Comparison of ENCODE assay signal across 8 cellular contexts in genomic region chr10:91219371-91220193, GRCh38. TPM values are rescaled to one million over a fixed set of nuclear protein-coding genes. Genes with fewer than 3 reads are reported as not detected.
A peak's percentile ranks its signal among the peaks of the same experiment; 100 is the strongest.
DNase-seq lines count a peak whose midpoint lies in the region; ATAC-seq and TF ChIP-seq lines count a peak whose summit lies in the region.

No MANE protein-coding gene starts in this region.

- H3K9ac ChIP-seq in stomach smooth muscle (ENCODE audit: low read length in 2 of 2): no peak overlapping the region

- H3K36me3 Mint-ChIP-seq in activated T-helper 2 cell treated with anti-CD3 and anti-CD28 coated beads, Interferon-gamma antibody, Interleukin-2, Interleukin-4, amounts not matched to agents 10 μg/mL and 5 μg/mL and 100 μg/mL, durations not matched to agents 14 hours and 24 hours and 36 hours (ENCODE audit: low read depth): peaks cover 26% of the 10 kb centered on the region

- no peak overlapping the region for H3K27ac Mint-ChIP-seq in activated T-helper 2 cell treated with anti-CD3 and anti-CD28 coated beads, Interferon-gamma antibody, Interleukin-2, Interleukin-4, amounts not matched to agents 10 μg/mL and 5 μg/mL and 100 μg/mL, durations not matched to agents 14 hours and 24 hours and 36 hours

- DNase-seq in DMS79 treated with DMSO at 0.1 percent for 48 hours (lab: John Stamatoyannopoulos, UW) (peak; percentile 15), DMS79 (lab: John Stamatoyannopoulos, UW) (no peak), iris pigment epithelial cell (ENCODE audit: low read depth) (peak; percentile 32), GM19238 (ENCODE audit: insufficient read length, low spot score) (no peak)
- no peak for DNase-seq in activated T-helper 2 cell treated with anti-CD3 and anti-CD28 coated beads, Interferon-gamma antibody, Interleukin-2, Interleukin-4, amounts not matched to agents 10 μg/mL and 5 μg/mL and 100 μg/mL, durations not matched to agents 14 hours and 24 hours and 36 hours (ENCODE audit: low spot score)

- H3K4me1 Mint-ChIP-seq in activated T-helper 2 cell treated with anti-CD3 and anti-CD28 coated beads, Interferon-gamma antibody, Interleukin-2, Interleukin-4, amounts not matched to agents 10 μg/mL and 5 μg/mL and 100 μg/mL, durations not matched to agents 14 hours and 24 hours and 36 hours (ENCODE audit: low read depth): peaks cover 36% of the 10 kb centered on the region

- no peaks in the 10 kb centered on the region for H3K27me3 ChIP-seq in stomach smooth muscle (ENCODE audit: control insufficient read depth in 1 of 2, insufficient read depth in 2 of 2, low read length in 2 of 2)

- intact Hi-C loops in activated T-helper 2 cell treated with anti-CD3 and anti-CD28 coated beads, Interferon-gamma antibody, Interleukin-2, Interleukin-4, amounts not matched to agents 10 μg/mL and 5 μg/mL and 100 μg/mL, durations not matched to agents 14 hours and 24 hours and 36 hours (cut with micrococcal nuclease): loop anchor here (1.0 to 10.0 kb wide), 3 partner anchors 18 to 685 kb away; partner anchors contain the start of gene FGFBP3

- no peaks in the 10 kb centered on the region for H3K9me3 Mint-ChIP-seq in activated T-helper 2 cell treated with anti-CD3 and anti-CD28 coated beads, Interferon-gamma antibody, Interleukin-2, Interleukin-4, amounts not matched to agents 10 μg/mL and 5 μg/mL and 100 μg/mL, durations not matched to agents 14 hours and 24 hours and 36 hours

- H3K36me3 ChIP-seq in stomach smooth muscle (ENCODE audit: control insufficient read depth in 2 of 2, insufficient read depth in 2 of 2, low read length in 2 of 2): no peaks in the 10 kb centered on the region

- peaks cover 13% of the 10 kb centered on the region for H3K4me1 ChIP-seq in stomach smooth muscle (ENCODE audit: control insufficient read depth, insufficient read depth, low read length)

- ATAC-seq in GM18867 (IDR thresholded peaks at IDR 0.05; ENCODE audit: unreplicated experiment) (no peak), GM18505 (IDR thresholded peaks at IDR 0.05; ENCODE audit: unreplicated experiment) (no peak)

- TF ChIP-seq POLR2A in GM18505 (IDR thresholded peaks at IDR 0.05; ENCODE audit: borderline replicate concordance, extremely low read depth, insufficient read depth, insufficient read length): no peak

- peak overlapping the region; percentile 77 for H3K4me3 Mint-ChIP-seq in activated T-helper 2 cell treated with anti-CD3 and anti-CD28 coated beads, Interferon-gamma antibody, Interleukin-2, Interleukin-4, amounts not matched to agents 10 μg/mL and 5 μg/mL and 100 μg/mL, durations not matched to agents 14 hours and 24 hours and 36 hours (ENCODE audit: low read depth)

- H3K27me3 Mint-ChIP-seq in activated T-helper 2 cell treated with anti-CD3 and anti-CD28 coated beads, Interferon-gamma antibody, Interleukin-2, Interleukin-4, amounts not matched to agents 10 μg/mL and 5 μg/mL and 100 μg/mL, durations not matched to agents 14 hours and 24 hours and 36 hours (ENCODE audit: low read depth): no peaks in the 10 kb centered on the region

- H3K4me3 ChIP-seq in stomach smooth muscle (ENCODE audit: low read length in 2 of 2): peak overlapping the region; percentile 68 to 88

- no peaks in the 10 kb centered on the region for H3K9me3 ChIP-seq in stomach smooth muscle (ENCODE audit: control insufficient read depth in 2 of 2, low read length in 2 of 2)

- H3K27ac ChIP-seq in stomach smooth muscle (ENCODE audit: low read length): no peak overlapping the region

RNA-seq across cellular contexts. Expression of gene PCGF5, which starts 0.9 kb away (rescaled TPM):
- 35.9 and 36.9 TPM in 2 replicates for total RNA-seq in activated T-helper 2 cell treated with anti-CD3 and anti-CD28 coated beads, Interferon-gamma antibody, Interleukin-2, Interleukin-4, amounts not matched to agents 10 μg/mL and 5 μg/mL and 100 μg/mL, durations not matched to agents 14 hours and 24 hours and 36 hours

Comparison
In these comparisons a context has a peak if more than half of its experiments do, and no peak if none do; other contexts are left out.
1. DNase-seq: peak in DMS79 treated with DMSO at 0.1 percent for 48 hours (single experiment) and iris pigment epithelial cell (single experiment); none in DMS79 (single experiment), activated T-helper 2 cell treated with anti-CD3 and anti-CD28 coated beads, Interferon-gamma antibody, Interleukin-2, Interleukin-4, amounts not matched to agents 10 μg/mL and 5 μg/mL and 100 μg/mL, durations not matched to agents 14 hours and 24 hours and 36 hours (single experiment) and GM19238 (single experiment).